Comparison of ENCODE assay signal across 37 cellular contexts in genomic region chr4:95898226-95898625, GRCh38. TPM values are rescaled to one million over a fixed set of nuclear protein-coding genes. Genes with fewer than 3 reads are reported as not detected.
DNase-seq lines count a peak whose midpoint lies in the region; ATAC-seq and TF ChIP-seq lines count a peak whose summit lies in the region.
"Had no signal": no experiment of that assay in that cellular context is flagged by ENCODE, and none has a peak within 500 bp of the region (broad histone marks: within the 10 kb centered on the region; RNA-seq: fewer than 3 reads in every experiment).

No MANE protein-coding gene starts in this region.

- intact Hi-C loops in Right ventricle myocardium superior (cut with DNase I): no loop called here

- DNase-seq in SIG-M5 treated with dmso at 0.1 percent for 504 hours (lab: John Stamatoyannopoulos, UW; ENCODE audit: unreplicated experiment): peak; percentile 15
- DNase-seq in SIG-M5 (lab: John Stamatoyannopoulos, UW): no peak
- DNase-seq in MV-4-11 (lab: John Stamatoyannopoulos, UW): peak; percentile 79
- no peak for DNase-seq in mesothelial cell of epicardium (ENCODE audit: low spot score in 2 of 2, unreplicated experiment in 2 of 2)
- DNase-seq in activated CD4-positive, CD25-positive, alpha-beta regulatory T cell (lab: John Stamatoyannopoulos, UW): no peak
- no peak for DNase-seq in activated CD8-positive, alpha-beta memory T cell treated with anti-CD3 and anti-CD28 coated beads for 24 hours
- no peak for DNase-seq in Right ventricle myocardium superior
- DNase-seq: activated B cell treated with CpG ODN at 0.5 μM for 24 hours; activated CD4-positive, alpha-beta T cell treated with anti-CD3 and anti-CD28 coated beads, Interleukin-2, amount 50 U/mL, for 4 hours; activated CD8-positive, alpha-beta memory T cell treated with anti-CD3 and anti-CD28 coated beads, Interleukin-2, amount 50 U/mL, for 4 hours; activated naive CD4-positive, alpha-beta T cell treated with anti-CD3 and anti-CD28 coated beads, Interleukin-2, amount 50 U/mL, for 16 hours; amygdala; CD4-positive, alpha-beta memory T cell; GOT3; left cardiac atrium; MG63; NCI-H2171; NCI-H524 treated with DMSO at 0.1 percent for 48 hours; RPMI8226; SK-N-SH; stimulated activated CD4-positive, alpha-beta T cell treated with anti-CD3 and anti-CD28 coated beads, Interleukin-1b, Interleukin-23, amount 100 ng/mL, for 48 hours; stomach; tibial artery had no signal

- no peaks in the 10 kb centered on the region for H3K27me3 Mint-ChIP-seq in mesothelial cell of epicardium (ENCODE audit: low read depth)
- H3K27me3 Mint-ChIP-seq: activated B cell treated with CpG ODN at 0.5 μM for 24 hours; CD4-positive, alpha-beta memory T cell; memory B cell had no signal

- H3K27ac Mint-ChIP-seq in mesothelial cell of epicardium: peak overlapping the region; percentile 5
- H3K27ac Mint-ChIP-seq: activated B cell treated with CpG ODN at 0.5 μM for 24 hours; activated T-helper 1 cell treated with anti-CD3 and anti-CD28 coated beads, Interleukin-12 subunit alpha, Interleukin-12 subunit beta, Interleukin-2, Interleukin-4 antibody, amounts not matched to agents 30 ng/mL and 10 ng/mL and 1 ng/mL, durations not matched to agents 14 hours and 24 hours and 36 hours; CD4-positive, alpha-beta memory T cell; memory B cell; neural progenitor cell; T-helper 2 cell treated with Interferon-gamma antibody and Interleukin-4, amounts not matched to agents 5 μg/mL and 100 μg/mL, for 36 hours had no signal

- peaks cover 1% of the 10 kb centered on the region for H3K36me3 Mint-ChIP-seq in mesothelial cell of epicardium
- H3K36me3 Mint-ChIP-seq: CD4-positive, alpha-beta memory T cell; memory B cell; neural progenitor cell had no signal

- TF ChIP-seq CTCF in mesothelial cell of epicardium (IDR thresholded peaks at IDR 0.05; ENCODE audit: unreplicated experiment): no peak

- no peak overlapping the region for H3K4me3 Mint-ChIP-seq in mesothelial cell of epicardium
- H3K4me3 Mint-ChIP-seq: activated B cell treated with CpG ODN at 0.5 μM for 24 hours; activated T-helper 1 cell treated with anti-CD3 and anti-CD28 coated beads, Interleukin-12 subunit alpha, Interleukin-12 subunit beta, Interleukin-2, Interleukin-4 antibody, amounts not matched to agents 30 ng/mL and 10 ng/mL and 1 ng/mL, durations not matched to agents 14 hours and 24 hours and 36 hours; CD4-positive, alpha-beta memory T cell; memory B cell; neural progenitor cell; T-helper 2 cell treated with Interferon-gamma antibody and Interleukin-4, amounts not matched to agents 5 μg/mL and 100 μg/mL, for 36 hours had no signal

- peaks cover 9% of the 10 kb centered on the region for H3K9me3 Mint-ChIP-seq in mesothelial cell of epicardium
- H3K9me3 Mint-ChIP-seq: neural progenitor cell; T-helper 2 cell treated with Interferon-gamma antibody and Interleukin-4, amounts not matched to agents 5 μg/mL and 100 μg/mL, for 36 hours had no signal

- ATAC-seq in HG02885 (IDR thresholded peaks at IDR 0.05; ENCODE audit: poor library complexity, unreplicated experiment) (peak; percentile 56), Right ventricle myocardium superior (ENCODE audit: poor library complexity) (no peak)
- ATAC-seq: A549, gastroesophageal sphincter, left cardiac atrium had no signal

- peaks cover 30% of the 10 kb centered on the region for H3K4me1 Mint-ChIP-seq in mesothelial cell of epicardium
- H3K4me1 Mint-ChIP-seq: activated B cell treated with CpG ODN at 0.5 μM for 24 hours; CD4-positive, alpha-beta memory T cell; memory B cell; neural progenitor cell had no signal

RNA-seq across cellular contexts. Expression of gene PDHA2, which starts 58.3 kb away (rescaled TPM):
- total RNA-seq in mesothelial cell of epicardium: not detected in 3 replicates
- not detected for total RNA-seq in Right ventricle myocardium superior
- total RNA-seq: activated B cell treated with CpG ODN at 0.5 μM for 24 hours; activated T-helper 1 cell treated with anti-CD3 and anti-CD28 coated beads, Interleukin-12 subunit alpha, Interleukin-12 subunit beta, Interleukin-2, Interleukin-4 antibody, amounts not matched to agents 30 ng/mL and 10 ng/mL and 1 ng/mL, durations not matched to agents 14 hours and 24 hours and 36 hours; CD4-positive, alpha-beta memory T cell; chondrocyte; endothelial cell of umbilical vein; fibroblast of lung; gastroesophageal sphincter; hepatocyte; HT1080; left cardiac atrium; right atrium auricular region; smooth muscle cell; stomach had no signal

Comparison
In these comparisons a context has a peak if more than half of its experiments do, and no peak if none do; other contexts are left out.
1. DNase-seq: peak in SIG-M5 treated with dmso at 0.1 percent for 504 hours (single experiment) and MV-4-11 (single experiment); none in SIG-M5 (single experiment), mesothelial cell of epicardium (0 of 2), activated CD4-positive, CD25-positive, alpha-beta regulatory T cell (0 of 4), activated CD8-positive, alpha-beta memory T cell treated with anti-CD3 and anti-CD28 coated beads for 24 hours (single experiment) and Right ventricle myocardium superior (single experiment).